10 cellular contexts compared by ENCODE assay signal in the genomic region with DNA sequence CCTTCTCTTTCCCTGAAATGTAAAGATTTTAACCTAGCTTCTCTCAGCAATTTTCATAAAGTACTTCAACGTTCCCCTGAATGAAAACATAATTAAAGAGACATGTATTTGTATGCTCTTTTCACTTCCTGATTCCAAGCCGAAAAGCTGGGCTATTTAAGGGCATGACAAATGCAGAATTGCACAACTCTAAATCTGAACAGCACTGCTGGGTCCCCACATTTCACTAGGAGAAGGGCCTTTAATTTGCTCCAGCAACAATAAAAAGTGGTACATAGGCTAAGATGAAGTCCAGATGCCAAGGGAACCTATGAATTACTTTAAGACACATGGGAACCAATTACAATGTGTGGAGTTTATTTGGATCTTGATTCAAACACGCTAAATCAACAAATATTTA. TPM values are rescaled to one million over a fixed set of nuclear protein-coding genes. Genes with fewer than 3 reads are reported as not detected.
DNase-seq lines count a peak whose midpoint lies in the region; ATAC-seq and TF ChIP-seq lines count a peak whose summit lies in the region.
"Had no signal": no experiment of that assay in that cellular context is flagged by ENCODE, and none has a peak within 500 bp of the region (broad histone marks: within the 10 kb centered on the region; RNA-seq: fewer than 3 reads in every experiment).

No MANE protein-coding gene starts in this region.

- H3K9me3 ChIP-seq in left ventricle myocardium inferior (replicated peaks): no peaks in the 10 kb centered on the region

- TF ChIP-seq CTCF in left ventricle myocardium inferior (IDR thresholded peaks at IDR 0.05; ENCODE audit: borderline replicate concordance): no peak

- H3K36me3 ChIP-seq in left ventricle myocardium inferior: no peaks in the 10 kb centered on the region
- H3K36me3 ChIP-seq: BLaER1 had no signal

- no peak overlapping the region for H3K4me3 ChIP-seq in left ventricle myocardium inferior
- H3K4me3 ChIP-seq: BLaER1 had no signal

- ATAC-seq in GM21576 (IDR thresholded peaks at IDR 0.05; ENCODE audit: unreplicated experiment) (peak; percentile 52), HG03342 (IDR thresholded peaks at IDR 0.05; ENCODE audit: unreplicated experiment) (no peak)

- peaks cover 21% of the 10 kb centered on the region for H3K4me1 ChIP-seq in left ventricle myocardium inferior
- H3K4me1 ChIP-seq: BLaER1 had no signal

- peak; percentile 52 for DNase-seq in AG08395 (ENCODE audit: low spot score)
- DNase-seq in SIG-M5 treated with dmso at 0.1 percent for 504 hours (lab: John Stamatoyannopoulos, UW; ENCODE audit: unreplicated experiment): peak; percentile 78
- no peak for DNase-seq in left ventricle myocardium inferior
- no peak for DNase-seq in stimulated activated CD4-positive, alpha-beta T cell treated with anti-CD3 and anti-CD28 coated beads, Interleukin-4, amount 100 ng/mL, for 1 hour
- no peak for DNase-seq in COLO668 (lab: John Stamatoyannopoulos, UW; ENCODE audit: unreplicated experiment)
- DNase-seq in DMS53 (lab: John Stamatoyannopoulos, UW): no peak
- DNase-seq: naive B cell had no signal

- intact Hi-C loops in left ventricle myocardium inferior (cut with micrococcal nuclease): no loop called here

- H3K27me3 ChIP-seq in left ventricle myocardium inferior (ENCODE audit: low read depth): no peaks in the 10 kb centered on the region
- H3K27me3 ChIP-seq: BLaER1 had no signal

- peak overlapping the region; percentile 2 for H3K27ac ChIP-seq in left ventricle myocardium inferior (replicated peaks)
- H3K27ac ChIP-seq: BLaER1 had no signal

RNA-seq across cellular contexts. Expression of gene IRAK1BP1, which starts 42.0 kb away (rescaled TPM):
- 4.7 TPM for total RNA-seq in left ventricle myocardium inferior

Comparison
In these comparisons a context has a peak if more than half of its experiments do, and no peak if none do; other contexts are left out.
1. DNase-seq: peak in AG08395 (single experiment) and SIG-M5 treated with dmso at 0.1 percent for 504 hours (single experiment); none in left ventricle myocardium inferior (single experiment), stimulated activated CD4-positive, alpha-beta T cell treated with anti-CD3 and anti-CD28 coated beads, Interleukin-4, amount 100 ng/mL, for 1 hour (single experiment), COLO668 (single experiment) and DMS53 (single experiment).